In the genomic region with DNA sequence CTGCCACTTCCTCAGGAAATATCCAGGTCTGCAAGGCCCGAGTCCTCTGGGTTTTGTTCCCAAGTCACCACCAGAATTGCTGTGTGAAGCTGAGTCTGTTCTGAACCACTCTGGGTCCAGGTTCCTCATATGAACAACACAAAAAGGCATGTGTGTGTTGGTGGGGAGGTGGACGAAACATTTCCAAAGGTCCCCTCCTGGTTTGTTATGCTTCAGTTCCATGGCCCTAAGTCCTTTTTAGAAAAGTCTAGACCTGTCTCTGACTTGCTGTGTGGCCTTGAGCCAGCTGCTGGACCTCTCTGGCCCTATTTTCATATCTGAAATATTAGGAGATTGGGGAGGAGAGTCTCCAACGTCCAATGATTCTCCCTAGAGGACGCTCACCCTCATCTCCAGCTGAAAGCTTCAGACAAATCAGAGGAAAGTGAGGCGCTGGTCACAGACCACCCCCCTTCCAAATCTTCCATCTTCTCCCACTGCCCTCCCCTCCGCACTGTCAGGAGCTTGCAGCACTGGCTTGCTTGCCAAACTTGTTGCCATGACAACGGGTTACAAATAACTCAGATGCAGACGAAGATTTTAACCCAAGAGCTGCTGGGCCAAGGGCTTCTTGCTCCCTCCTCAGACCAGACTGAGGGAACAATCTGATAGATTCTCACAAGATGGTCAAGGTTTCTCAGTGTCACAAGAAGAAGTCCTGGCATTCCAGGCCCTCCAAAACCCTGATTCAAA, we compare ENCODE assay signal across 16 cellular contexts.
DNase-seq lines count a peak whose midpoint lies in the region; ATAC-seq and TF ChIP-seq lines count a peak whose summit lies in the region.
"Had no signal": no experiment of that assay in that cellular context is flagged by ENCODE, and none has a peak within 500 bp of the region (broad histone marks: within the 10 kb centered on the region; RNA-seq: fewer than 3 reads in every experiment).

No MANE protein-coding gene starts in this region.

- no peak overlapping the region for H3K9ac ChIP-seq in mesenchymal stem cell (ENCODE audit: low read length)

- no peak overlapping the region for H2AK5ac ChIP-seq in mesenchymal stem cell (ENCODE audit: low read length, severe bottlenecking)

- no peak overlapping the region for H2BK120ac ChIP-seq in mesenchymal stem cell (ENCODE audit: low read depth, low read length)

- no peak overlapping the region for H4K8ac ChIP-seq in mesenchymal stem cell (ENCODE audit: low read length)

- H3K4me3 ChIP-seq in brain microvascular endothelial cell (ENCODE audit: low read depth, low read length) (no peak overlapping the region), mesenchymal stem cell (ENCODE audit: insufficient read depth in 1 of 2, low read depth in 1 of 2, low read length in 2 of 2) (no peak overlapping the region), WERI-Rb-1 (ENCODE audit: low read depth, low read length) (no peak overlapping the region)
- H3K4me3 ChIP-seq: skin epidermis, upper lobe of right lung had no signal

- H3K4ac ChIP-seq in mesenchymal stem cell (ENCODE audit: low read depth in 1 of 2, low read length in 2 of 2) = no peak overlapping the region

- no peak overlapping the region for H2BK5ac ChIP-seq in mesenchymal stem cell (ENCODE audit: low read depth, low read length, poor library complexity, severe bottlenecking)

- peak overlapping the region in 5 of 7 donors; percentile 19 to 84 (median 45) for H3K27ac Mint-ChIP-seq in CD14-positive monocyte
- no peak overlapping the region for H3K27ac Mint-ChIP-seq in stimulated activated memory B cell treated with anti-CD40 and anti-IgM and Interleukin-4, amounts not matched to agents 10 μg/mL and 1 μg/mL and 100 μg/mL, for 72 hours
- H3K27ac Mint-ChIP-seq: activated naive CD8-positive, alpha-beta T cell; T-helper 1 cell treated with Interleukin-12 subunit alpha and Interleukin-12 subunit beta and Interleukin-4 antibody, amounts not matched to agents 30 μg/mL and 1 μg/mL, for 36 hours had no signal

- H2BK12ac ChIP-seq in mesenchymal stem cell (ENCODE audit: low read length in 2 of 2) = no peak overlapping the region

- in situ Hi-C loops in brain microvascular endothelial cell (cut with HindIII; ENCODE audit: low pct_ligation_motif_present, low sequenced_read_pairs) = no loop called here

- no peaks in the 10 kb centered on the region for H3K79me1 ChIP-seq in mesenchymal stem cell (replicated peaks; ENCODE audit: low read length, poor library complexity, severe bottlenecking)

- intact Hi-C loops in CD14-positive monocyte (cut with micrococcal nuclease) = no loop called here

- H3K4me3 Mint-ChIP-seq in CD14-positive monocyte = no peak overlapping the region
- H3K4me3 Mint-ChIP-seq in stimulated activated memory B cell treated with anti-CD40 and anti-IgM and Interleukin-4, amounts not matched to agents 10 μg/mL and 1 μg/mL and 100 μg/mL, for 72 hours = no peak overlapping the region
- H3K4me3 Mint-ChIP-seq: activated naive CD8-positive, alpha-beta T cell; CD8-positive, alpha-beta memory T cell; T-helper 1 cell treated with Interleukin-12 subunit alpha and Interleukin-12 subunit beta and Interleukin-4 antibody, amounts not matched to agents 30 μg/mL and 1 μg/mL, for 36 hours had no signal

- H3K9me3 Mint-ChIP-seq in CD14-positive monocyte = peaks cover 4 to 17% (median 14%) of the 10 kb centered on the region in 7 donors
- no peaks in the 10 kb centered on the region for H3K9me3 Mint-ChIP-seq in stimulated activated memory B cell treated with anti-CD40 and anti-IgM and Interleukin-4, amounts not matched to agents 10 μg/mL and 1 μg/mL and 100 μg/mL, for 72 hours
- H3K9me3 Mint-ChIP-seq: CD8-positive, alpha-beta memory T cell; T-helper 1 cell treated with Interleukin-12 subunit alpha and Interleukin-12 subunit beta and Interleukin-4 antibody, amounts not matched to agents 30 μg/mL and 1 μg/mL, for 36 hours had no signal

- H3K27me3 ChIP-seq in brain microvascular endothelial cell (replicated peaks) (no peaks in the 10 kb centered on the region), mesenchymal stem cell (ENCODE audit: control insufficient read depth in 1 of 2, insufficient read depth in 1 of 2, low read length in 2 of 2) (peaks cover 0 to 15% of the 10 kb centered on the region in 2 experiments), WERI-Rb-1 (ENCODE audit: insufficient read depth, low read depth, severe bottlenecking) (peaks cover 3% of the 10 kb centered on the region)
- H3K27me3 ChIP-seq: upper lobe of right lung had no signal

- peaks cover 1 to 6% of the 10 kb centered on the region in 2 donors for H3K36me3 Mint-ChIP-seq in CD14-positive monocyte
- H3K36me3 Mint-ChIP-seq in stimulated activated memory B cell treated with anti-CD40 and anti-IgM and Interleukin-4, amounts not matched to agents 10 μg/mL and 1 μg/mL and 100 μg/mL, for 72 hours = no peaks in the 10 kb centered on the region
- H3K36me3 Mint-ChIP-seq: activated naive CD8-positive, alpha-beta T cell had no signal

- H3K18ac ChIP-seq in mesenchymal stem cell (ENCODE audit: low read depth in 1 of 2, low read length in 2 of 2) = no peak overlapping the region

- no peak overlapping the region for H2BK15ac ChIP-seq in mesenchymal stem cell (ENCODE audit: low read depth, poor library complexity, severe bottlenecking)

- no peak overlapping the region for H3K23ac ChIP-seq in mesenchymal stem cell (ENCODE audit: low read length in 2 of 2)

- H3K14ac ChIP-seq in mesenchymal stem cell (ENCODE audit: low read length in 2 of 2) = no peak overlapping the region

- H3K27ac ChIP-seq in brain microvascular endothelial cell = no peak overlapping the region
- no peak overlapping the region for H3K27ac ChIP-seq in mesenchymal stem cell (ENCODE audit: low read length, poor library complexity, severe bottlenecking)
- no peak overlapping the region for H3K27ac ChIP-seq in WERI-Rb-1
- H3K27ac ChIP-seq: skin epidermis, upper lobe of right lung had no signal

- H2AFZ ChIP-seq in mesenchymal stem cell (ENCODE audit: low read depth, low read length) = no peak overlapping the region

- no peak overlapping the region for H4K91ac ChIP-seq in mesenchymal stem cell (ENCODE audit: low read length)

- H3K36me3 ChIP-seq in brain microvascular endothelial cell (replicated peaks) (no peaks in the 10 kb centered on the region), mesenchymal stem cell (ENCODE audit: control insufficient read depth in 1 of 2, insufficient read depth in 2 of 2, low read depth in 1 of 2, low read length in 2 of 2) (no peaks in the 10 kb centered on the region), WERI-Rb-1 (no peaks in the 10 kb centered on the region)
- H3K36me3 ChIP-seq: upper lobe of right lung had no signal

- TF ChIP-seq CTCF in CD14-positive monocyte (IDR thresholded peaks at IDR 0.05) (no peak), brain microvascular endothelial cell (IDR thresholded peaks at IDR 0.05; ENCODE audit: low read depth, low read length, missing control alignments) (no peak), WERI-Rb-1 (IDR thresholded peaks at IDR 0.05; ENCODE audit: low read depth, low read length) (no peak)

- no peak for DNase-seq in CD14-positive monocyte (ENCODE audit: low spot score)
- peak; percentile 13 for DNase-seq in MV-4-11 (lab: John Stamatoyannopoulos, UW)
- DNase-seq in brain microvascular endothelial cell = peak; percentile 41
- peak; percentile 69 for DNase-seq in mesenchymal stem cell
- no peak for DNase-seq in NCI-H1436 treated with DMSO at 0.1 percent for 48 hours (lab: John Stamatoyannopoulos, UW)
- no peak for DNase-seq in WERI-Rb-1
- DNase-seq: CD8-positive, alpha-beta memory T cell; effector CD8-positive, alpha-beta T cell; hippocampal formation; MM.1S; upper lobe of right lung had no signal

- peaks cover 0 to 40% (median 0%) of the 10 kb centered on the region in 3 donors for H3K27me3 Mint-ChIP-seq in CD14-positive monocyte (ENCODE audit: low read depth in 3 of 3)
- no peaks in the 10 kb centered on the region for H3K27me3 Mint-ChIP-seq in stimulated activated memory B cell treated with anti-CD40 and anti-IgM and Interleukin-4, amounts not matched to agents 10 μg/mL and 1 μg/mL and 100 μg/mL, for 72 hours
- H3K27me3 Mint-ChIP-seq: activated naive CD8-positive, alpha-beta T cell had no signal

- peaks cover 3% of the 10 kb centered on the region for H3K9me3 ChIP-seq in mesenchymal stem cell (ENCODE audit: control insufficient read depth, low read length)
- no peaks in the 10 kb centered on the region for H3K9me3 ChIP-seq in WERI-Rb-1 (ENCODE audit: severe bottlenecking)
- H3K9me3 ChIP-seq: upper lobe of right lung had no signal

- H3K4me2 ChIP-seq in mesenchymal stem cell (ENCODE audit: low read length, poor library complexity, severe bottlenecking) = no peak overlapping the region

- ATAC-seq in stimulated activated memory B cell treated with anti-CD40 and anti-IgM and Interleukin-4, amounts not matched to agents 10 μg/mL and 1 μg/mL and 100 μg/mL, for 72 hours = no peak
- ATAC-seq in HG03342 (IDR thresholded peaks at IDR 0.05; ENCODE audit: unreplicated experiment) = no peak
- ATAC-seq: upper lobe of right lung had no signal

- H3K4me1 ChIP-seq in mesenchymal stem cell (ENCODE audit: control insufficient read depth, insufficient read depth, low read depth, low read length) = no peaks in the 10 kb centered on the region
- H3K4me1 ChIP-seq: upper lobe of right lung had no signal

- H3K4me1 Mint-ChIP-seq in CD14-positive monocyte = peaks cover 32% of the 10 kb centered on the region
- H3K4me1 Mint-ChIP-seq in stimulated activated memory B cell treated with anti-CD40 and anti-IgM and Interleukin-4, amounts not matched to agents 10 μg/mL and 1 μg/mL and 100 μg/mL, for 72 hours = no peaks in the 10 kb centered on the region

- WGBS in mesenchymal stem cell = 30% methylated on average over 6 of the region's 8 CpGs

Comparison
In these comparisons a context has a peak if more than half of its experiments do, and no peak if none do; other contexts are left out.
1. DNase-seq: peak in MV-4-11 (single experiment), brain microvascular endothelial cell (single experiment) and mesenchymal stem cell (single experiment); none in CD14-positive monocyte (single experiment), NCI-H1436 treated with DMSO at 0.1 percent for 48 hours (single experiment) and WERI-Rb-1 (single experiment).